In the genomic region with DNA sequence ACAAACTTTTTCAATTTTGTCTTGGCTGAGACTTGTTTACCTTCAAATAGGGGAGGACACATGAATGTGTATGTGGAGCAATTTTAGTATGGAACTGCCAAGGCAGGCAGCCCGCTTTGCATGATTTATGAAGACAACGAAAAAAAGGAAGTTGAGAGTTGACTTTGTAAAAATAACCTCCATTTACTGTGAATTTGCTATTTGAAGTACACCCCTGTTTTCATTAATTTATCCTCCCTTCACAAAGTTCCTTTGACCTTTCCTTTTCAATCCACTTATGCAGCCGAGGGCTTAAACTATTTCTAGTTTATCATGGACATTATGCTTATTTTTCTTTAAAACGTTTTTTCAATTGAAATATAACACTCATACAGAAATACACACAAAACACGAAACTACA, we compare ENCODE assay signal across 1 cellular context.
TF ChIP-seq lines count a peak whose summit lies in the region.

No MANE protein-coding gene starts in this region.

TF ChIP-seq in GM12878, 131 proteins besides CTCF, POLR2A, EP300 and RAD21 (continued from another document and continues in another):
- TF ChIP-seq, protein P1, sequence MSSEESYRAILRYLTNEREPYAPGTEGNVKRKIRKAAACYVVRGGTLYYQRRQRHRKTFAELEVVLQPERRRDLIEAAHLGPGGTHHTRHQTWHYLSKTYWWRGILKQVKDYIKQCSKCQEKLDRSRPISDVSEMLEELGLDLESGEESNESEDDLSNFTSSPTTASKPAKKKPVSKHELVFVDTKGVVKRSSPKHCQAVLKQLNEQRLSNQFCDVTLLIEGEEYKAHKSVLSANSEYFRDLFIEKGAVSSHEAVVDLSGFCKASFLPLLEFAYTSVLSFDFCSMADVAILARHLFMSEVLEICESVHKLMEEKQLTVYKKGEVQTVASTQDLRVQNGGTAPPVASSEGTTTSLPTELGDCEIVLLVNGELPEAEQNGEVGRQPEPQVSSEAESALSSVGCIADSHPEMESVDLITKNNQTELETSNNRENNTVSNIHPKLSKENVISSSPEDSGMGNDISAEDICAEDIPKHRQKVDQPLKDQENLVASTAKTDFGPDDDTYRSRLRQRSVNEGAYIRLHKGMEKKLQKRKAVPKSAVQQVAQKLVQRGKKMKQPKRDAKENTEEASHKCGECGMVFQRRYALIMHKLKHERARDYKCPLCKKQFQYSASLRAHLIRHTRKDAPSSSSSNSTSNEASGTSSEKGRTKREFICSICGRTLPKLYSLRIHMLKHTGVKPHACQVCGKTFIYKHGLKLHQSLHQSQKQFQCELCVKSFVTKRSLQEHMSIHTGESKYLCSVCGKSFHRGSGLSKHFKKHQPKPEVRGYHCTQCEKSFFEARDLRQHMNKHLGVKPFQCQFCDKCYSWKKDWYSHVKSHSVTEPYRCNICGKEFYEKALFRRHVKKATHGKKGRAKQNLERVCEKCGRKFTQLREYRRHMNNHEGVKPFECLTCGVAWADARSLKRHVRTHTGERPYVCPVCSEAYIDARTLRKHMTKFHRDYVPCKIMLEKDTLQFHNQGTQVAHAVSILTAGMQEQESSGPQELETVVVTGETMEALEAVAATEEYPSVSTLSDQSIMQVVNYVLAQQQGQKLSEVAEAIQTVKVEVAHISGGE (CRISPR knock-in tag; IDR thresholded peaks at IDR 0.05), result no peak
- peak; percentile 28 to 41; a peak in 1 of 4 replicates for TF ChIP-seq IKZF2 (IDR thresholded peaks at IDR 0.05)
- 0 out of 2 replicates have a peak, but pooled peaks have one; percentile 23 for TF ChIP-seq NR2F1 (conservative IDR thresholded peaks at IDR 0.05)
- no peak for TF ChIP-seq RAD51 (IDR thresholded peaks at IDR 0.05)
- TF ChIP-seq RELB (IDR thresholded peaks at IDR 0.05; ENCODE audit: low read depth), result peak; percentile 54; the same call in 1 of the 2 replicates
- no peak for TF ChIP-seq EED (IDR thresholded peaks at IDR 0.05; ENCODE audit: low read depth)
- TF ChIP-seq RFX5 (IDR thresholded peaks at IDR 0.05; ENCODE audit: low read depth, low read length), result no peak
- TF ChIP-seq NBN (IDR thresholded peaks at IDR 0.05), result 0 out of 2 replicates have a peak, but pooled peaks have one; percentile 26
- TF ChIP-seq EZH2 (IDR thresholded peaks at IDR 0.05; ENCODE audit: borderline replicate concordance, control insufficient read depth, low read depth, low read length), result no peak
- no peak for TF ChIP-seq KDM1A (IDR thresholded peaks at IDR 0.05; ENCODE audit: borderline replicate concordance)
- TF ChIP-seq USF1 (IDR thresholded peaks at IDR 0.05; ENCODE audit: borderline replicate concordance, extremely low read length, insufficient read depth, low read depth, low read length), result no peak
- no peak for TF ChIP-seq ZNF384 (IDR thresholded peaks at IDR 0.05; ENCODE audit: borderline replicate concordance, low read depth, low read length)
- TF ChIP-seq GATAD2B (conservative IDR thresholded peaks at IDR 0.05; ENCODE audit: low read depth), result no peak
- TF ChIP-seq, protein P2, sequence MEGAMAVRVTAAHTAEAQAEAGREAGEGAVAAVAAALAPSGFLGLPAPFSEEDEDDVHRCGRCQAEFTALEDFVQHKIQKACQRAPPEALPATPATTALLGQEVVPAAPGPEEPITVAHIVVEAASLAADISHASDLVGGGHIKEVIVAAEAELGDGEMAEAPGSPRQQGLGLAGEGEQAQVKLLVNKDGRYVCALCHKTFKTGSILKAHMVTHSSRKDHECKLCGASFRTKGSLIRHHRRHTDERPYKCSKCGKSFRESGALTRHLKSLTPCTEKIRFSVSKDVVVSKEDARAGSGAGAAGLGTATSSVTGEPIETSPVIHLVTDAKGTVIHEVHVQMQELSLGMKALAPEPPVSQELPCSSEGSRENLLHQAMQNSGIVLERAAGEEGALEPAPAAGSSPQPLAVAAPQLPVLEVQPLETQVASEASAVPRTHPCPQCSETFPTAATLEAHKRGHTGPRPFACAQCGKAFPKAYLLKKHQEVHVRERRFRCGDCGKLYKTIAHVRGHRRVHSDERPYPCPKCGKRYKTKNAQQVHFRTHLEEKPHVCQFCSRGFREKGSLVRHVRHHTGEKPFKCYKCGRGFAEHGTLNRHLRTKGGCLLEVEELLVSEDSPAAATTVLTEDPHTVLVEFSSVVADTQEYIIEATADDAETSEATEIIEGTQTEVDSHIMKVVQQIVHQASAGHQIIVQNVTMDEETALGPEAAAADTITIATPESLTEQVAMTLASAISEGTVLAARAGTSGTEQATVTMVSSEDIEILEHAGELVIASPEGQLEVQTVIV (IDR thresholded peaks at IDR 0.05; ENCODE audit: borderline replicate concordance, partially characterized antibody), result no peak
- TF ChIP-seq CREM (IDR thresholded peaks at IDR 0.05; ENCODE audit: low read depth), result no peak
- TF ChIP-seq, protein P3, sequence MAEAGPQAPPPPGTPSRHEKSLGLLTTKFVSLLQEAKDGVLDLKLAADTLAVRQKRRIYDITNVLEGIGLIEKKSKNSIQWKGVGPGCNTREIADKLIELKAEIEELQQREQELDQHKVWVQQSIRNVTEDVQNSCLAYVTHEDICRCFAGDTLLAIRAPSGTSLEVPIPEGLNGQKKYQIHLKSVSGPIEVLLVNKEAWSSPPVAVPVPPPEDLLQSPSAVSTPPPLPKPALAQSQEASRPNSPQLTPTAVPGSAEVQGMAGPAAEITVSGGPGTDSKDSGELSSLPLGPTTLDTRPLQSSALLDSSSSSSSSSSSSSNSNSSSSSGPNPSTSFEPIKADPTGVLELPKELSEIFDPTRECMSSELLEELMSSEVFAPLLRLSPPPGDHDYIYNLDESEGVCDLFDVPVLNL (IDR thresholded peaks at IDR 0.05; ENCODE audit: low read depth, low read length), result no peak
- TF ChIP-seq ELK1 (IDR thresholded peaks at IDR 0.05; ENCODE audit: low read depth, low read length), result no peak
- TF ChIP-seq SIX5 (IDR thresholded peaks at IDR 0.05; ENCODE audit: low read depth, low read length, severe bottlenecking), result no peak
- TF ChIP-seq RELA (IDR thresholded peaks at IDR 0.05; ENCODE audit: borderline replicate concordance, partially characterized antibody), result no peak
- TF ChIP-seq SKIL (IDR thresholded peaks at IDR 0.05; ENCODE audit: low read depth, poor library complexity, severe bottlenecking), result peak; percentile 44
- TF ChIP-seq MAX (IDR thresholded peaks at IDR 0.05; ENCODE audit: low read depth, low read length), result no peak
- no peak for TF ChIP-seq NR2C2 (IDR thresholded peaks at IDR 0.05; ENCODE audit: borderline replicate concordance, control insufficient read depth, insufficient read length, low read depth)
- TF ChIP-seq, protein P4, sequence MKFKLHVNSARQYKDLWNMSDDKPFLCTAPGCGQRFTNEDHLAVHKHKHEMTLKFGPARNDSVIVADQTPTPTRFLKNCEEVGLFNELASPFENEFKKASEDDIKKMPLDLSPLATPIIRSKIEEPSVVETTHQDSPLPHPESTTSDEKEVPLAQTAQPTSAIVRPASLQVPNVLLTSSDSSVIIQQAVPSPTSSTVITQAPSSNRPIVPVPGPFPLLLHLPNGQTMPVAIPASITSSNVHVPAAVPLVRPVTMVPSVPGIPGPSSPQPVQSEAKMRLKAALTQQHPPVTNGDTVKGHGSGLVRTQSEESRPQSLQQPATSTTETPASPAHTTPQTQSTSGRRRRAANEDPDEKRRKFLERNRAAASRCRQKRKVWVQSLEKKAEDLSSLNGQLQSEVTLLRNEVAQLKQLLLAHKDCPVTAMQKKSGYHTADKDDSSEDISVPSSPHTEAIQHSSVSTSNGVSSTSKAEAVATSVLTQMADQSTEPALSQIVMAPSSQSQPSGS (IDR thresholded peaks at IDR 0.05; ENCODE audit: low read length), result peak; percentile 55; the same call in 1 of the 2 replicates
- TF ChIP-seq SMAD1 (IDR thresholded peaks at IDR 0.05; ENCODE audit: low read depth, partially characterized antibody), result no peak
- TF ChIP-seq, protein P5, sequence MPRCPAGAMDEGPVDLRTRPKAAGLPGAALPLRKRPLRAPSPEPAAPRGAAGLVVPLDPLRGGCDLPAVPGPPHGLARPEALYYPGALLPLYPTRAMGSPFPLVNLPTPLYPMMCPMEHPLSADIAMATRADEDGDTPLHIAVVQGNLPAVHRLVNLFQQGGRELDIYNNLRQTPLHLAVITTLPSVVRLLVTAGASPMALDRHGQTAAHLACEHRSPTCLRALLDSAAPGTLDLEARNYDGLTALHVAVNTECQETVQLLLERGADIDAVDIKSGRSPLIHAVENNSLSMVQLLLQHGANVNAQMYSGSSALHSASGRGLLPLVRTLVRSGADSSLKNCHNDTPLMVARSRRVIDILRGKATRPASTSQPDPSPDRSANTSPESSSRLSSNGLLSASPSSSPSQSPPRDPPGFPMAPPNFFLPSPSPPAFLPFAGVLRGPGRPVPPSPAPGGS (IDR thresholded peaks at IDR 0.05; ENCODE audit: borderline replicate concordance, insufficient read depth, low read depth, low read length, poor library complexity, severe bottlenecking), result no peak
- TF ChIP-seq MXI1 (IDR thresholded peaks at IDR 0.05; ENCODE audit: low read depth, low read length), result no peak
- TF ChIP-seq MYB (IDR thresholded peaks at IDR 0.05; ENCODE audit: borderline replicate concordance, low read depth, low read length), result no peak
- TF ChIP-seq POU2F2 (IDR thresholded peaks at IDR 0.05; ENCODE audit: borderline replicate concordance, low read depth, low read length), result peak; percentile 42; the same call in 1 of the 3 replicates
- peak; percentile 30; the same call in 1 of the 2 replicates for TF ChIP-seq MEF2A (IDR thresholded peaks at IDR 0.05; ENCODE audit: insufficient read depth, low read depth, low read length)
- no peak for TF ChIP-seq CHD1 (IDR thresholded peaks at IDR 0.05; ENCODE audit: low read depth, low read length)
- no peak for TF ChIP-seq KLF5 (IDR thresholded peaks at IDR 0.05; ENCODE audit: partially characterized antibody)
- TF ChIP-seq MLLT1 (IDR thresholded peaks at IDR 0.05), result no peak
- TF ChIP-seq ATF7 (IDR thresholded peaks at IDR 0.05; ENCODE audit: low read depth), result no peak; the same call in 1 of the 2 replicates
- TF ChIP-seq PBX3 (IDR thresholded peaks at IDR 0.05; ENCODE audit: insufficient replicate concordance, low read depth, low read length), result peak; percentile 45
- peak; percentile 43 for TF ChIP-seq MEF2B (IDR thresholded peaks at IDR 0.05; ENCODE audit: partially characterized antibody, poor library complexity, severe bottlenecking)
- no peak for TF ChIP-seq GABPA (IDR thresholded peaks at IDR 0.05; ENCODE audit: low read depth)
- no peak for TF ChIP-seq STAT3 (IDR thresholded peaks at IDR 0.05; ENCODE audit: low read depth, low read length)
- TF ChIP-seq PAX5 (IDR thresholded peaks at IDR 0.05; ENCODE audit: borderline replicate concordance, low read depth, low read length), result no peak
